Comparison of ENCODE assay signal across 9 cellular contexts in the genomic region with DNA sequence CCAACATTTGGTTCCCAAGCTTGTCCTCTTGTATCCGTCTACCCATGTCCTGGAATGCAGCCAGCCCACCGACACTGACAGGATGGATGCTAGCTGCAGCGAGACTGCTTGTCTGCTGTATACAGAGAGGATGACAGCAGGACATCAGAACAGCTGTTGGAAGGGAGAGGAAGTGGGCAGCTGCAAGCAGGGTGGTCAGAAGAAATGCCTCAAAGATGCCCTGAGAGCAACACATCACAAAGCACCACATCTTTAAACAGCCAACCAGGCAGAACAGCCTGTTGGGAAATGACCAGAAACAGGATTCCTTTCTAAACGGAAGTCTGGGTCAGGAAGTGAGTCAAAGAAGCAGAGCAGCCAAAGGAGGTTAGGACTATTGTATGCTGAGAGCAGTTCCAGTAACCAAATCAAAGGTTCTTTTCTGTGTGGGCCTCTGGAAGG.
DNase-seq lines count a peak whose midpoint lies in the region; ATAC-seq and TF ChIP-seq lines count a peak whose summit lies in the region.
"Had no signal": no experiment of that assay in that cellular context is flagged by ENCODE, and none has a peak within 500 bp of the region (broad histone marks: within the 10 kb centered on the region; RNA-seq: fewer than 3 reads in every experiment).

No MANE protein-coding gene starts in this region.

- no peak for TF ChIP-seq POLR2A in right lobe of liver (IDR thresholded peaks at IDR 0.05)
- TF ChIP-seq POLR2A in erythroblast (IDR thresholded peaks at IDR 0.05; ENCODE audit: low read length): no peak

- WGBS in right lobe of liver (ENCODE audit: insufficient coverage, low coverage, low lambda C conversion rate, missing lambda C conversion rate): 28% methylated on average over 4 of the region's 4 CpGs

- ATAC-seq in GM18511 (IDR thresholded peaks at IDR 0.05; ENCODE audit: unreplicated experiment): peak; percentile 73
- peak; percentile 44 for ATAC-seq in HG02588 (IDR thresholded peaks at IDR 0.05; ENCODE audit: unreplicated experiment)
- peak; percentile 20 to 76 (median 49) for ATAC-seq in right lobe of liver
- no peak for ATAC-seq in naive thymus-derived CD8-positive, alpha-beta T cell

- TF ChIP-seq CTCF in right lobe of liver (IDR thresholded peaks at IDR 0.05): no peak

- peak in 1 of 3 donors; percentile 39 for DNase-seq in right lobe of liver
- DNase-seq in naive thymus-derived CD8-positive, alpha-beta T cell: no peak
- no peak for DNase-seq in SK-N-DZ (ENCODE audit: low spot score)
- DNase-seq in activated CD4-positive, alpha-beta T cell treated with anti-CD3 and anti-CD28 coated beads, Interleukin-2, amount 50 U/mL, for 1 hour: no peak
- no peak for DNase-seq in erythroblast (lab: John Stamatoyannopoulos, UW)

- H3K36me3 Mint-ChIP-seq in T-helper 1 cell treated with Interleukin-12 subunit alpha and Interleukin-12 subunit beta and Interleukin-4 antibody, amounts not matched to agents 30 μg/mL and 1 μg/mL, for 36 hours (ENCODE audit: low read depth): no peaks in the 10 kb centered on the region
- H3K36me3 Mint-ChIP-seq in naive thymus-derived CD8-positive, alpha-beta T cell: no peaks in the 10 kb centered on the region

- H3K4me1 ChIP-seq in right lobe of liver: no peaks in the 10 kb centered on the region

- no peak overlapping the region for H3K4me3 Mint-ChIP-seq in T-helper 1 cell treated with Interleukin-12 subunit alpha and Interleukin-12 subunit beta and Interleukin-4 antibody, amounts not matched to agents 30 μg/mL and 1 μg/mL, for 36 hours
- H3K4me3 Mint-ChIP-seq in naive thymus-derived CD8-positive, alpha-beta T cell: no peak overlapping the region
- H3K4me3 Mint-ChIP-seq: dendritic cell treated with granulocyte-macrophage colony-stimulating factor and Interleukin-4, amounts not matched to agents 40 ng/mL and 50 ng/mL, for 4 days had no signal

- peak overlapping the region; percentile 79 for H3K27ac Mint-ChIP-seq in T-helper 1 cell treated with Interleukin-12 subunit alpha and Interleukin-12 subunit beta and Interleukin-4 antibody, amounts not matched to agents 30 μg/mL and 1 μg/mL, for 36 hours
- peak overlapping the region in 1 of 10 donors; percentile 17 for H3K27ac Mint-ChIP-seq in naive thymus-derived CD8-positive, alpha-beta T cell
- H3K27ac Mint-ChIP-seq: dendritic cell treated with granulocyte-macrophage colony-stimulating factor and Interleukin-4, amounts not matched to agents 40 ng/mL and 50 ng/mL, for 4 days had no signal

- no peak overlapping the region for H3K27ac ChIP-seq in right lobe of liver

- POLR2A ChIA-PET in naive thymus-derived CD8-positive, alpha-beta T cell (lab: Charles Lee): no interaction called here

- peaks cover 19% of the 10 kb centered on the region for H3K4me1 Mint-ChIP-seq in T-helper 1 cell treated with Interleukin-12 subunit alpha and Interleukin-12 subunit beta and Interleukin-4 antibody, amounts not matched to agents 30 μg/mL and 1 μg/mL, for 36 hours (ENCODE audit: low read depth)
- H3K4me1 Mint-ChIP-seq in naive thymus-derived CD8-positive, alpha-beta T cell: peaks cover 0 to 2% (median 0%) of the 10 kb centered on the region in 4 donors

- no peaks in the 10 kb centered on the region for H3K36me3 ChIP-seq in right lobe of liver

- no peaks in the 10 kb centered on the region for H3K27me3 Mint-ChIP-seq in T-helper 1 cell treated with Interleukin-12 subunit alpha and Interleukin-12 subunit beta and Interleukin-4 antibody, amounts not matched to agents 30 μg/mL and 1 μg/mL, for 36 hours (ENCODE audit: low read depth)
- H3K27me3 Mint-ChIP-seq in naive thymus-derived CD8-positive, alpha-beta T cell: peaks cover 0 to 3% (median 0%) of the 10 kb centered on the region in 5 donors
- H3K27me3 Mint-ChIP-seq: dendritic cell treated with granulocyte-macrophage colony-stimulating factor and Interleukin-4, amounts not matched to agents 40 ng/mL and 50 ng/mL, for 4 days had no signal

- H3K27me3 ChIP-seq in right lobe of liver: no peaks in the 10 kb centered on the region

- intact Hi-C loops in right lobe of liver (cut with DNase I): no loop called here

- no peak overlapping the region for H3K4me3 ChIP-seq in right lobe of liver

- H3K9me3 ChIP-seq in right lobe of liver: no peaks in the 10 kb centered on the region

- H3K9me3 Mint-ChIP-seq in T-helper 1 cell treated with Interleukin-12 subunit alpha and Interleukin-12 subunit beta and Interleukin-4 antibody, amounts not matched to agents 30 μg/mL and 1 μg/mL, for 36 hours: no peaks in the 10 kb centered on the region
- no peaks in the 10 kb centered on the region for H3K9me3 Mint-ChIP-seq in naive thymus-derived CD8-positive, alpha-beta T cell
- H3K9me3 Mint-ChIP-seq: dendritic cell treated with granulocyte-macrophage colony-stimulating factor and Interleukin-4, amounts not matched to agents 40 ng/mL and 50 ng/mL, for 4 days had no signal

Comparison
In these comparisons a context has a peak if more than half of its experiments do, and no peak if none do; other contexts are left out.
1. ATAC-seq: peak in GM18511 (single experiment), HG02588 (single experiment) and right lobe of liver (4 of 4); none in naive thymus-derived CD8-positive, alpha-beta T cell (0 of 2).